Comparison of ENCODE assay signal across 7 cellular contexts in genomic region chr17:19867654-19868395, GRCh38. TPM values are rescaled to one million over a fixed set of nuclear protein-coding genes. Genes with fewer than 3 reads are reported as not detected.
DNase-seq lines count a peak whose midpoint lies in the region; ATAC-seq and TF ChIP-seq lines count a peak whose summit lies in the region.

ULK2 (minus strand) TSS chr17:19867936; CDS start chr17:19867417, 519 bp downstream.

- 6 to 14% (median 9%) methylated on average over 40 to 91 of the region's 91 CpGs for WGBS in ovary, 3 donors

- no peaks in the 10 kb centered on the region for H3K9me3 ChIP-seq in ovary

- peak within 1 kb of the TSS; percentile 67 for H3K27ac ChIP-seq in RWPE1
- peak within 1 kb of the TSS; percentile 81 to 89 for H3K27ac ChIP-seq in ovary

- intact Hi-C loops in left cardiac atrium (cut with DNase I) (no loop called here), ovary (cut with DNase I) (no loop called here)

- no peak for TF ChIP-seq EP300 in ovary (IDR thresholded peaks at IDR 0.05)

- ATAC-seq in HG02885 (IDR thresholded peaks at IDR 0.05; ENCODE audit: poor library complexity, unreplicated experiment) = peak; percentile 58
- ATAC-seq in left cardiac atrium = peak; percentile 83 to 92

- POLR2A ChIA-PET in RWPE1 (lab: Yijun Ruan, JAX; ENCODE audit: low non-redundant PET) = no interaction called here

- H3K27me3 ChIP-seq in ovary = no peaks in the 10 kb centered on the region

- TF ChIP-seq POLR2A in ovary (IDR thresholded peaks at IDR 0.05) = peak; percentile 90

- DNase-seq in RWPE1 (ENCODE audit: low spot score) = peak; percentile 52
- DNase-seq in amygdala (lab: John Stamatoyannopoulos, UW) = peak in 45 of 56 donors; percentile 12 to 81 (median 51)
- peak; percentile 69 for DNase-seq in left cardiac atrium
- peak; percentile 61 to 84 (median 77) for DNase-seq in ovary
- DNase-seq in ureter (ENCODE audit: low spot score) = peak; percentile 49

- peaks cover 3% of the 10 kb centered on the region for H3K4me1 ChIP-seq in ovary (ENCODE audit: insufficient read depth)

- no peaks in the 10 kb centered on the region for H3K36me3 ChIP-seq in ovary

- H3K4me3 ChIP-seq in GM12875 (ENCODE audit: low read depth, low read length) = peak within 1 kb of the TSS; percentile 73
- H3K4me3 ChIP-seq in ovary = peak within 1 kb of the TSS; percentile 57

- CTCF ChIA-PET in RWPE1 (lab: Yijun Ruan, JAX) = interaction anchor here (0.5 to 1.3 kb wide), 3 partner anchors 12 to 94 kb away, joined by 3 to 5 read pairs (median 3); no protein-coding TSS in a partner anchor

- TF ChIP-seq CTCF in GM12875 (IDR thresholded peaks at IDR 0.05; ENCODE audit: borderline replicate concordance, insufficient read depth, low read depth, low read length) (peak; percentile 23), RWPE1 (conservative IDR thresholded peaks at IDR 0.05; ENCODE audit: low read depth) (peak; percentile 30; the same call in 1 of the 2 replicates), ovary (IDR thresholded peaks at IDR 0.05) (peak in 2 of 3 donors; percentile 16 to 23)

RNA-seq across cellular contexts. Expression of gene ULK2, which starts in this region (rescaled TPM):
- 10 to 100 TPM; 14.2 to 14.6 TPM for total RNA-seq in left cardiac atrium
- total RNA-seq in ovary = 10 to 100 TPM; 17.8 to 22.2 (median 20.8) TPM
- polyA plus RNA-seq in ovary = 10 to 100 TPM; 13.8 to 24.5 TPM
- 17.3 TPM for total RNA-seq in ureter

Comparison
In these comparisons a context has a peak if more than half of its experiments do, and no peak if none do; other contexts are left out.
1. Peak in every context shown above with its lines: DNase-seq, ATAC-seq, H3K4me3 ChIP-seq and H3K27ac ChIP-seq.